30 cellular contexts compared by ENCODE assay signal in the genomic region with DNA sequence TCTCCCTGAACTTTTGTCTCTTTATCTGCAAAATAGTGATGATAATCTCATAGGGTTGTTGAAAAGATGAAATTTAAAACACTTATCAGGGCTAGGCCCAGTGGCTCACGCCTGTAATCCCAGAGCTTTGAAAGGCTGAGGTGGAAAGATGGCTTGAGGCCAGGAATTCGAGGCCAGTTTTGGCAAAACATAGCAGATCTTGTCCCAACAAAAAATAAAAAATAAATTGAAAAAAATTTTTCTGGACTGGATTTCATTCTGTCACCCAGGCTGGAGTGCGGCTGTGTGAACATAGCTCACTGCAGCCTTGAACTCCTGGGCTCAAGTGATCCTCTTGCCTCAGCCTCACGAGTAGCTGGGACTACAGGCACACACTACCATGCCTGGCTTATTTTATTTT.
"Had no signal": no experiment of that assay in that cellular context is flagged by ENCODE, and none has a peak within 500 bp of the region (broad histone marks: within the 10 kb centered on the region; RNA-seq: fewer than 3 reads in every experiment).

No MANE protein-coding gene starts in this region.

- ATAC-seq: activated CD4-positive, CD25-positive, alpha-beta regulatory T cell treated with anti-CD3 and anti-CD28 coated beads, Interleukin-2, amount 50 U/mL, for 24 hours; activated CD8-positive, alpha-beta T cell treated with anti-CD3 and anti-CD28 coated beads for 36 hours; activated T-cell treated with anti-CD3 and anti-CD28 coated beads, Interleukin-2, amount 50 U/mL, for 4 hours; activated T-helper 17 cell treated with anti-CD3 and anti-CD28 coated beads, Interleukin-2, amount 50 U/mL, for 72 hours; heart left ventricle; T-helper 17 cell had no signal

- FAIRE-seq: endometrium, endothelial cell of umbilical vein, frontal cortex had no signal

- DNase-seq: activated B cell treated with CpG ODN at 0.5 μM for 24 hours; activated CD4-positive, alpha-beta T cell treated with anti-CD3 and anti-CD28 coated beads for 48 hours; activated CD4-positive, alpha-beta T cell treated with anti-CD3 and anti-CD28 coated beads, Interleukin-2, amount 50 U/mL, for 1 hour; activated CD4-positive, alpha-beta T cell treated with anti-CD3 and anti-CD28 coated beads, Interleukin-2, amount 50 U/mL, for 48 hours; activated CD8-positive, alpha-beta memory T cell treated with anti-CD3 and anti-CD28 coated beads for 24 hours; activated CD8-positive, alpha-beta T cell treated with anti-CD3 and anti-CD28 coated beads for 36 hours; activated effector memory CD4-positive, alpha-beta T cell treated with Interleukin-2 at 50 U/mL for 16 hours; activated gamma-delta T cell treated with Interleukin-2 at 50 U/mL for 16 hours; activated naive CD4-positive, alpha-beta T cell treated with anti-CD3 and anti-CD28 coated beads, Interleukin-2, amount 50 U/mL, for 16 hours; activated naive CD4-positive, alpha-beta T cell treated with Interleukin-2 at 50 U/mL for 16 hours; activated T-cell treated with anti-CD3 and anti-CD28 coated beads, Interleukin-2, amount 50 U/mL, for 4 hours; amygdala; aorta; central memory CD4-positive, alpha-beta T cell; cerebellar nuclear complex; colonic mucosa; effector CD8-positive, alpha-beta T cell; esophagus squamous epithelium; foreskin fibroblast; glutamatergic neuron; heart left ventricle; T-helper 1 cell; T-helper 17 cell; T1000; WERI-Rb-1 had no signal
